In the genomic region with DNA sequence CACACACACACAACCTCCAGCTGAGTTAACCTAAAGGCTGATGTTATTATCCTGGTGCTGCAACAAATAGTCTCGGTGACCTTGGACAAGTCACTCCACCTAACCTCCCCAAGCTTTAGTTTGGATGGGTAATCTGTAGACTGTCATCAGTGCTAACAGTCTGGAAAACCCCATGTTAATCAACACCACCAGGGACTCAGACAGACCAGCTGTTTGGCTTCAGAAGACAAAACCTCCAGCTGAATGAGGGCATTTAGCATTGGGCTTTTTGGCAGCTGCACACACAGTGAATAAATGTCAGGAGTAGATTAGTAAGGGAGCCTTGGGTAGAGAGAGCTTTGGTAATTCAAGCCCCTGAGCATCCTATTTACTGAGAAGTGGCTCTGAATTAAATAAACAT, we compare ENCODE assay signal across 18 cellular contexts. TPM values are rescaled to one million over a fixed set of nuclear protein-coding genes. Genes with fewer than 3 reads are reported as not detected.
A peak's percentile ranks its signal among the peaks of the same experiment; 100 is the strongest.
DNase-seq lines count a peak whose midpoint lies in the region; ATAC-seq, FAIRE-seq and TF ChIP-seq lines count a peak whose summit lies in the region.
"Had no signal": no experiment of that assay in that cellular context is flagged by ENCODE, and none has a peak within 500 bp of the region (broad histone marks: within the 10 kb centered on the region; RNA-seq: fewer than 3 reads in every experiment).

No MANE protein-coding gene starts in this region.

- H3K4me1 Mint-ChIP-seq in astrocyte (ENCODE audit: low read depth, unreplicated experiment), result peaks cover 4% of the 10 kb centered on the region
- no peaks in the 10 kb centered on the region for H3K4me1 Mint-ChIP-seq in T-cell
- H3K4me1 Mint-ChIP-seq: activated naive CD4-positive, alpha-beta T cell treated with anti-CD3 and anti-CD28 coated beads, Interleukin-2, amount 10 ng/mL, durations not matched to agents 7 days and 5 days had no signal

- no peak for TF ChIP-seq CTCF in astrocyte (IDR thresholded peaks at IDR 0.05; ENCODE audit: insufficient read depth, low read depth, low read length)
- TF ChIP-seq CTCF in esophagus squamous epithelium (IDR thresholded peaks at IDR 0.05), result no peak

- ATAC-seq in GM18868 (IDR thresholded peaks at IDR 0.05; ENCODE audit: unreplicated experiment), result peak; percentile 73
- peak; percentile 56 for ATAC-seq in HG02981 (IDR thresholded peaks at IDR 0.05; ENCODE audit: unreplicated experiment)
- no peak for ATAC-seq in T-cell (replicated peaks in 1 of 4)
- ATAC-seq: lower lobe of right lung, sciatic nerve had no signal

- POLR2A ChIA-PET in T-cell (lab: Charles Lee), result no interaction called here

- intact Hi-C loops in esophagus squamous epithelium (cut with DNase I), result no loop called here

- H3K4me3 Mint-ChIP-seq in astrocyte (ENCODE audit: unreplicated experiment) (no peak overlapping the region), T-cell (no peak overlapping the region)
- H3K4me3 Mint-ChIP-seq: activated naive CD4-positive, alpha-beta T cell treated with anti-CD3 and anti-CD28 coated beads, Interleukin-2, amount 10 ng/mL, durations not matched to agents 7 days and 5 days; HFFc6 had no signal

- H3K4me2 ChIP-seq in astrocyte (ENCODE audit: low read length), result no peak overlapping the region

- TF ChIP-seq POLR2A in esophagus squamous epithelium (IDR thresholded peaks at IDR 0.05) (no peak), H54 (IDR thresholded peaks at IDR 0.05; ENCODE audit: low read depth, low read length) (no peak)

- H4K20me1 ChIP-seq in astrocyte (ENCODE audit: insufficient read depth, low read length), result no peaks in the 10 kb centered on the region

- peaks cover 16% of the 10 kb centered on the region for H3K27me3 Mint-ChIP-seq in astrocyte (ENCODE audit: low read depth, unreplicated experiment)
- peaks cover 0 to 2% of the 10 kb centered on the region in 2 donors for H3K27me3 Mint-ChIP-seq in T-cell

- no peak overlapping the region for H3K9ac ChIP-seq in astrocyte (ENCODE audit: low read length)

- H3K36me3 Mint-ChIP-seq in astrocyte (ENCODE audit: low read depth, unreplicated experiment) (peaks cover 2% of the 10 kb centered on the region), T-cell (no peaks in the 10 kb centered on the region)
- H3K36me3 Mint-ChIP-seq: activated naive CD4-positive, alpha-beta T cell treated with anti-CD3 and anti-CD28 coated beads, Interleukin-2, amount 10 ng/mL, durations not matched to agents 7 days and 5 days had no signal

- H3K4me1 ChIP-seq in astrocyte (ENCODE audit: insufficient read depth, low read length), result no peaks in the 10 kb centered on the region
- H3K4me1 ChIP-seq in esophagus squamous epithelium, result no peaks in the 10 kb centered on the region
- H3K4me1 ChIP-seq: lower lobe of right lung, SJSA1 had no signal

- H2AFZ ChIP-seq in astrocyte (ENCODE audit: low read depth, low read length), result no peak overlapping the region

- H3K27ac Mint-ChIP-seq in astrocyte (ENCODE audit: unreplicated experiment) (no peak overlapping the region), T-cell (no peak overlapping the region)
- H3K27ac Mint-ChIP-seq: activated naive CD4-positive, alpha-beta T cell treated with anti-CD3 and anti-CD28 coated beads, Interleukin-2, amount 10 ng/mL, durations not matched to agents 7 days and 5 days; HFFc6 had no signal

- CTCF ChIA-PET in T-cell (lab: Charles Lee), result no interaction called here

- peaks cover 13% of the 10 kb centered on the region for H3K9me3 Mint-ChIP-seq in astrocyte (ENCODE audit: unreplicated experiment)
- H3K9me3 Mint-ChIP-seq in T-cell, result no peaks in the 10 kb centered on the region
- H3K9me3 Mint-ChIP-seq: activated naive CD4-positive, alpha-beta T cell treated with anti-CD3 and anti-CD28 coated beads, Interleukin-2, amount 10 ng/mL, durations not matched to agents 7 days and 5 days; HFFc6 had no signal

- 57% methylated on average over 1 of the region's 1 CpG for WGBS in esophagus squamous epithelium, 2 donors

- no peaks in the 10 kb centered on the region for H3K9me3 ChIP-seq in astrocyte (ENCODE audit: insufficient read depth, low read depth, low read length)
- H3K9me3 ChIP-seq in esophagus squamous epithelium, result no peaks in the 10 kb centered on the region
- H3K9me3 ChIP-seq: lower lobe of right lung, SJSA1 had no signal

- no peaks in the 10 kb centered on the region for H3K36me3 ChIP-seq in astrocyte (ENCODE audit: insufficient read depth, low read length)
- H3K36me3 ChIP-seq in esophagus squamous epithelium, result no peaks in the 10 kb centered on the region
- H3K36me3 ChIP-seq: lower lobe of right lung, SJSA1 had no signal

- H3K27me3 ChIP-seq in astrocyte (ENCODE audit: insufficient read depth, low read length) (no peaks in the 10 kb centered on the region), esophagus squamous epithelium (no peaks in the 10 kb centered on the region)
- H3K27me3 ChIP-seq: SJSA1 had no signal

- no peak overlapping the region for H3K27ac ChIP-seq in astrocyte (ENCODE audit: low read depth, low read length)
- H3K27ac ChIP-seq in esophagus squamous epithelium, result no peak overlapping the region
- H3K27ac ChIP-seq: epithelial cell of prostate, lower lobe of right lung, SJSA1 had no signal

- DNase-seq in NCI-H2107 (lab: John Stamatoyannopoulos, UW) (peak; percentile 84), astrocyte (ENCODE audit: low read depth) (peak; percentile 9), RKO (ENCODE audit: low spot score) (no peak), T-cell (no peak), esophagus squamous epithelium (lab: John Stamatoyannopoulos, UW) (no peak), H54 (ENCODE audit: insufficient read length, low spot score) (no peak)
- DNase-seq: activated CD8-positive, alpha-beta memory T cell treated with anti-CD3 and anti-CD28 coated beads for 24 hours; activated naive CD4-positive, alpha-beta T cell treated with anti-CD3 and anti-CD28 coated beads, Interleukin-2, amount 10 ng/mL, durations not matched to agents 7 days and 5 days; DMS79; HFFc6; lower lobe of right lung; NCI-H446 had no signal

- no peak for FAIRE-seq in astrocyte (lab: Jason Lieb, UNC)
- no peak for FAIRE-seq in H54 (lab: Jason Lieb, UNC)

- H3K4me3 ChIP-seq in astrocyte (ENCODE audit: insufficient read depth, low read depth, low read length) (no peak overlapping the region), esophagus squamous epithelium (no peak overlapping the region)
- H3K4me3 ChIP-seq: lower lobe of right lung, SJSA1 had no signal

- no peaks in the 10 kb centered on the region for H3K79me2 ChIP-seq in astrocyte (ENCODE audit: insufficient read depth, low read length)

RNA-seq across cellular contexts. Expression of a gene that starts 24.9 kb away (rescaled TPM):
- total RNA-seq in astrocyte (6.5 and 13.7 TPM in 2 replicates), T-cell (under 1 TPM in 3 of 5 donors, not detected in 2; 0.13 to 0.35 (median 0.33) TPM), esophagus squamous epithelium (10 to 100 TPM in 1 of 4 donors, 1 to 10 TPM in 2, under 1 TPM in 1; 0.53 to 13.2 (median 3.9) TPM)
- total RNA-seq: bronchial epithelial cell, SJSA1 had no signal

Comparison
In these comparisons a context has a peak if more than half of its experiments do, and no peak if none do; other contexts are left out.
1. ATAC-seq: peak in GM18868 (single experiment) and HG02981 (single experiment); none in T-cell (0 of 4).
2. DNase-seq: peak in NCI-H2107 (single experiment) and astrocyte (single experiment); none in RKO (single experiment), T-cell (0 of 34), esophagus squamous epithelium (single experiment) and H54 (single experiment).